In the genomic region with DNA sequence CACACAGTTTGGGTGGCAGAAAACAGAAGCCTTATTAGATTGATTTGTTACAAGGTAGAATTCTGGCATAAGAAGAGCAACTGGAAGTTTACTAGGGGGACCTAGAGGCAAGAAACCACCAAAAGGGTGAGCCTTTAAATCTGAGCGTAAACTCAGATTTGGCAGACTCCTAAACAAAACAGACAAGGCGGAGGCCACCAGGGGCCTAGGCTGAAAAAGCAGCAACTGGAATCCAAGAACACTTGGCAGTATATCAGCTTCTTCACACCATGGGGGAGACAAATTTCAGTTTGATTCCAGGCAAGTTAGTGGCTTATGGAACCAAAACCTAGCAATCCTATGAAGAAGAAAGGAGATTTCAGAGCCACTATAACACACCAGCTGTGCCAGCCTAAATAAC, we compare ENCODE assay signal across 32 cellular contexts.
"Had no signal": no experiment of that assay in that cellular context is flagged by ENCODE, and none has a peak within 500 bp of the region (broad histone marks: within the 10 kb centered on the region; RNA-seq: fewer than 3 reads in every experiment).

No MANE protein-coding gene starts in this region.

- H3K27me3 ChIP-seq: adrenal gland, ascending aorta, colonic mucosa, esophagus squamous epithelium had no signal

- H3K27me3 Mint-ChIP-seq: activated B cell treated with CpG ODN at 0.5 μM for 24 hours; activated CD4-positive, alpha-beta memory T cell treated with anti-CD3 and anti-CD28 coated beads for 36 hours; activated CD8-positive, alpha-beta memory T cell treated with anti-CD3 and anti-CD28 coated beads, Interleukin-2, amount 10 ng/mL, durations not matched to agents 7 days and 5 days; activated naive CD4-positive, alpha-beta T cell treated with anti-CD3 and anti-CD28 coated beads, Interleukin-2, amount 50 U/mL, for 24 hours; activated naive CD8-positive, alpha-beta T cell treated with anti-CD3 and anti-CD28 coated beads for 36 hours; activated naive CD8-positive, alpha-beta T cell treated with anti-CD3 and anti-CD28 coated beads, Interleukin-2, amount 50 U/mL, for 24 hours; T-helper 17 cell had no signal

- H3K27ac Mint-ChIP-seq: activated B cell treated with CpG ODN at 0.5 μM for 24 hours; activated CD4-positive, alpha-beta memory T cell treated with anti-CD3 and anti-CD28 coated beads for 36 hours; activated CD8-positive, alpha-beta memory T cell treated with anti-CD3 and anti-CD28 coated beads, Interleukin-2, amount 10 ng/mL, durations not matched to agents 7 days and 5 days; activated CD8-positive, alpha-beta T cell treated with anti-CD3 and anti-CD28 coated beads, Interleukin-2, amount 10 ng/mL, durations not matched to agents 7 days and 5 days; activated naive CD4-positive, alpha-beta T cell treated with anti-CD3 and anti-CD28 coated beads for 36 hours; activated naive CD4-positive, alpha-beta T cell treated with anti-CD3 and anti-CD28 coated beads, Interleukin-2, amount 50 U/mL, for 24 hours; activated naive CD8-positive, alpha-beta T cell treated with anti-CD3 and anti-CD28 coated beads for 36 hours; activated naive CD8-positive, alpha-beta T cell treated with anti-CD3 and anti-CD28 coated beads, Interleukin-2, amount 50 U/mL, for 24 hours; activated T-helper 1 cell treated with anti-CD3 and anti-CD28 coated beads, Interleukin-12 subunit alpha, Interleukin-12 subunit beta, Interleukin-2, Interleukin-4 antibody, amounts not matched to agents 30 ng/mL and 10 ng/mL and 1 ng/mL, durations not matched to agents 14 hours and 24 hours and 36 hours; activated T-helper 2 cell treated with anti-CD3 and anti-CD28 coated beads, Interferon-gamma antibody, Interleukin-2, Interleukin-4, amounts not matched to agents 10 μg/mL and 5 μg/mL and 100 μg/mL, durations not matched to agents 14 hours and 24 hours and 36 hours; brain; T-helper 17 cell; T-helper 2 cell treated with Interferon-gamma antibody and Interleukin-4, amounts not matched to agents 5 μg/mL and 100 μg/mL, for 36 hours had no signal

- DNase-seq: activated B cell treated with CpG ODN at 0.5 μM for 24 hours; activated CD4-positive, alpha-beta memory T cell treated with anti-CD3 and anti-CD28 coated beads for 36 hours; activated CD4-positive, alpha-beta T cell treated with anti-CD3 and anti-CD28 coated beads for 48 hours; activated CD8-positive, alpha-beta memory T cell treated with anti-CD3 and anti-CD28 coated beads, Interleukin-2, amount 10 ng/mL, durations not matched to agents 7 days and 5 days; activated CD8-positive, alpha-beta memory T cell treated with anti-CD3 and anti-CD28 coated beads, Interleukin-2, amount 50 U/mL, for 4 hours; activated CD8-positive, alpha-beta T cell treated with anti-CD3 and anti-CD28 coated beads, Interleukin-2, amount 10 ng/mL, durations not matched to agents 7 days and 5 days; activated effector memory CD4-positive, alpha-beta T cell treated with anti-CD3 and anti-CD28 coated beads, Interleukin-2, amount 50 U/mL, for 16 hours; activated naive CD4-positive, alpha-beta T cell treated with anti-CD3 and anti-CD28 coated beads for 36 hours; activated naive CD8-positive, alpha-beta T cell treated with anti-CD3 and anti-CD28 coated beads for 36 hours; activated naive CD8-positive, alpha-beta T cell treated with anti-CD3 and anti-CD28 coated beads, Interleukin-2, amount 50 U/mL, for 24 hours; activated T-cell treated with anti-CD3 and anti-CD28 coated beads, Interleukin-2, amount 50 U/mL, for 1 hour; activated T-cell treated with anti-CD3 and anti-CD28 coated beads, Interleukin-2, amount 50 U/mL, for 48 hours; adrenal gland; amygdala; caudate nucleus; colonic mucosa; effector CD8-positive, alpha-beta T cell; esophagus squamous epithelium; foreskin melanocyte; head of caudate nucleus; T-helper 1 cell; T-helper 17 cell; T1000; WERI-Rb-1 had no signal

- H3K36me3 Mint-ChIP-seq: activated CD8-positive, alpha-beta memory T cell treated with anti-CD3 and anti-CD28 coated beads, Interleukin-2, amount 10 ng/mL, durations not matched to agents 7 days and 5 days; activated naive CD4-positive, alpha-beta T cell treated with anti-CD3 and anti-CD28 coated beads, Interleukin-2, amount 50 U/mL, for 24 hours; activated naive CD8-positive, alpha-beta T cell treated with anti-CD3 and anti-CD28 coated beads for 36 hours had no signal

- H3K27ac ChIP-seq: adrenal gland, ascending aorta, colonic mucosa, epithelial cell of prostate, esophagus squamous epithelium, WERI-Rb-1 had no signal

- H3K4me1 ChIP-seq: adrenal gland, ascending aorta, colonic mucosa, esophagus squamous epithelium had no signal

- H3K9me3 ChIP-seq: adrenal gland, colonic mucosa, esophagus squamous epithelium had no signal

- H3K4me3 ChIP-seq: adrenal gland, ascending aorta, colonic mucosa, esophagus squamous epithelium had no signal

- H3K4me1 Mint-ChIP-seq: activated B cell treated with CpG ODN at 0.5 μM for 24 hours; activated CD8-positive, alpha-beta memory T cell treated with anti-CD3 and anti-CD28 coated beads, Interleukin-2, amount 10 ng/mL, durations not matched to agents 7 days and 5 days; activated naive CD4-positive, alpha-beta T cell treated with anti-CD3 and anti-CD28 coated beads, Interleukin-2, amount 50 U/mL, for 24 hours; activated naive CD8-positive, alpha-beta T cell treated with anti-CD3 and anti-CD28 coated beads for 36 hours; activated naive CD8-positive, alpha-beta T cell treated with anti-CD3 and anti-CD28 coated beads, Interleukin-2, amount 50 U/mL, for 24 hours; brain; T-helper 17 cell had no signal

- ATAC-seq: activated CD4-positive, CD25-positive, alpha-beta regulatory T cell treated with anti-CD3 and anti-CD28 coated beads, Interleukin-2, amount 50 U/mL, for 24 hours; activated CD8-positive, alpha-beta memory T cell treated with anti-CD3 and anti-CD28 coated beads, Interleukin-2, amount 10 ng/mL, durations not matched to agents 7 days and 5 days; activated CD8-positive, alpha-beta T cell treated with anti-CD3 and anti-CD28 coated beads, Interleukin-2, amount 10 ng/mL, durations not matched to agents 7 days and 5 days; activated naive CD8-positive, alpha-beta T cell treated with anti-CD3 and anti-CD28 coated beads, Interleukin-2, amount 50 U/mL, for 24 hours; T-helper 17 cell had no signal

- H3K36me3 ChIP-seq: adrenal gland, ascending aorta, colonic mucosa, esophagus squamous epithelium, WERI-Rb-1 had no signal

- H3K4me3 Mint-ChIP-seq: activated B cell treated with CpG ODN at 0.5 μM for 24 hours; activated CD4-positive, alpha-beta memory T cell treated with anti-CD3 and anti-CD28 coated beads for 36 hours; activated CD8-positive, alpha-beta memory T cell treated with anti-CD3 and anti-CD28 coated beads, Interleukin-2, amount 10 ng/mL, durations not matched to agents 7 days and 5 days; activated CD8-positive, alpha-beta T cell treated with anti-CD3 and anti-CD28 coated beads, Interleukin-2, amount 10 ng/mL, durations not matched to agents 7 days and 5 days; activated naive CD4-positive, alpha-beta T cell treated with anti-CD3 and anti-CD28 coated beads for 36 hours; activated naive CD4-positive, alpha-beta T cell treated with anti-CD3 and anti-CD28 coated beads, Interleukin-2, amount 50 U/mL, for 24 hours; activated naive CD8-positive, alpha-beta T cell treated with anti-CD3 and anti-CD28 coated beads for 36 hours; activated naive CD8-positive, alpha-beta T cell treated with anti-CD3 and anti-CD28 coated beads, Interleukin-2, amount 50 U/mL, for 24 hours; activated T-helper 1 cell treated with anti-CD3 and anti-CD28 coated beads, Interleukin-12 subunit alpha, Interleukin-12 subunit beta, Interleukin-2, Interleukin-4 antibody, amounts not matched to agents 30 ng/mL and 10 ng/mL and 1 ng/mL, durations not matched to agents 14 hours and 24 hours and 36 hours; brain; T-helper 17 cell; T-helper 2 cell treated with Interferon-gamma antibody and Interleukin-4, amounts not matched to agents 5 μg/mL and 100 μg/mL, for 36 hours had no signal
